Comparison of ENCODE assay signal across 9 cellular contexts in genomic region chr5:81779935-81780266, GRCh38. TPM values are rescaled to one million over a fixed set of nuclear protein-coding genes. Genes with fewer than 3 reads are reported as not detected.
DNase-seq lines count a peak whose midpoint lies in the region; ATAC-seq and TF ChIP-seq lines count a peak whose summit lies in the region.
"Had no signal": no experiment of that assay in that cellular context is flagged by ENCODE, and none has a peak within 500 bp of the region (broad histone marks: within the 10 kb centered on the region; RNA-seq: fewer than 3 reads in every experiment).

No MANE protein-coding gene starts in this region.

- H3K4me1 ChIP-seq in BLaER1 treated with 17β-estradiol and CSF1 and Interleukin-3, amounts not matched to agents 10 nM and 100 nM: peaks cover 15 to 29% (median 19%) of the 10 kb centered on the region in 10 experiments
- H3K4me1 ChIP-seq in ascending aorta (peaks cover 0 to 27% of the 10 kb centered on the region in 2 donors), Caco-2 (no peaks in the 10 kb centered on the region)

- H3K4me3 ChIP-seq in BLaER1 treated with 17β-estradiol and CSF1 and Interleukin-3, amounts not matched to agents 10 nM and 100 nM: no peak overlapping the region
- no peak overlapping the region for H3K4me3 ChIP-seq in ascending aorta
- no peak overlapping the region for H3K4me3 ChIP-seq in Caco-2 (ENCODE audit: low read depth, low read length)

- H3K27ac Mint-ChIP-seq in natural killer cell treated with Interleukin-12 subunit alpha and Interleukin-12 subunit beta and Interleukin-15 and Interleukin-18, amount 100 ng/mL, for 72 hours: peak overlapping the region; percentile 88 to 90
- no peak overlapping the region for H3K27ac Mint-ChIP-seq in Caco-2 (ENCODE audit: unreplicated experiment)

- H3K9me3 ChIP-seq in BLaER1 treated with 17β-estradiol and CSF1 and Interleukin-3, amounts not matched to agents 10 nM and 100 nM (replicated peaks in 1 of 11): no peaks in the 10 kb centered on the region
- H3K9me3 ChIP-seq in ascending aorta (no peaks in the 10 kb centered on the region), Caco-2 (no peaks in the 10 kb centered on the region)

- DNase-seq in ascending aorta (ENCODE audit: low spot score in 2 of 2) (no peak), Caco-2 (no peak), NCI-H2029 treated with DMSO at 0.1 percent for 48 hours (lab: John Stamatoyannopoulos, UW) (no peak), 8988T (no peak), RKO (ENCODE audit: low spot score) (no peak)
- no peak for DNase-seq in natural killer cell treated with Interleukin-12 subunit alpha and Interleukin-12 subunit beta and Interleukin-15 and Interleukin-18, amount 100 ng/mL, for 72 hours (ENCODE audit: low spot score)

- POLR2A ChIA-PET in Caco-2 (lab: Charles Lee): no interaction called here

- H3K4me1 Mint-ChIP-seq in natural killer cell treated with Interleukin-12 subunit alpha and Interleukin-12 subunit beta and Interleukin-15 and Interleukin-18, amount 100 ng/mL, for 72 hours (ENCODE audit: low read depth in 2 of 2): peaks cover 13 to 19% of the 10 kb centered on the region in 2 donors
- H3K4me1 Mint-ChIP-seq in Caco-2 (ENCODE audit: low read depth, unreplicated experiment): no peaks in the 10 kb centered on the region

- TF ChIP-seq CTCF in ascending aorta (IDR thresholded peaks at IDR 0.05) (no peak), Caco-2 (IDR thresholded peaks at IDR 0.05; ENCODE audit: insufficient read depth in 1 of 2, low read depth in 1 of 2, low read length in 1 of 2, severe bottlenecking in 1 of 2, unreplicated experiment in 1 of 2) (no peak)

- H3K9me3 Mint-ChIP-seq in natural killer cell treated with Interleukin-12 subunit alpha and Interleukin-12 subunit beta and Interleukin-15 and Interleukin-18, amount 100 ng/mL, for 72 hours: peaks cover 2% of the 10 kb centered on the region
- H3K9me3 Mint-ChIP-seq in Caco-2 (ENCODE audit: unreplicated experiment): no peaks in the 10 kb centered on the region

- H3K27ac ChIP-seq in BLaER1 treated with 17β-estradiol and CSF1 and Interleukin-3, amounts not matched to agents 10 nM and 100 nM: peak overlapping the region in 10 of 11 experiments; percentile 47 to 79 (median 71); a peak in 18 of 22 replicates
- H3K27ac ChIP-seq in ascending aorta: peak overlapping the region; percentile 86 to 88

- peak; percentile 17 for ATAC-seq in HG02623 (IDR thresholded peaks at IDR 0.05; ENCODE audit: unreplicated experiment)
- ATAC-seq in natural killer cell treated with Interleukin-12 subunit alpha and Interleukin-12 subunit beta and Interleukin-15 and Interleukin-18, amount 100 ng/mL, for 72 hours: no peak
- ATAC-seq: Right ventricle myocardium inferior had no signal

- no peaks in the 10 kb centered on the region for H3K27me3 ChIP-seq in BLaER1 treated with 17β-estradiol and CSF1 and Interleukin-3, amounts not matched to agents 10 nM and 100 nM
- H3K27me3 ChIP-seq in ascending aorta (no peaks in the 10 kb centered on the region), Caco-2 (replicated peaks; ENCODE audit: control insufficient read depth, insufficient read depth, low read length) (no peaks in the 10 kb centered on the region)

- no peaks in the 10 kb centered on the region for H3K36me3 ChIP-seq in BLaER1 treated with 17β-estradiol and CSF1 and Interleukin-3, amounts not matched to agents 10 nM and 100 nM
- no peaks in the 10 kb centered on the region for H3K36me3 ChIP-seq in ascending aorta
- H3K36me3 ChIP-seq in Caco-2 (ENCODE audit: control insufficient read depth, insufficient read depth, low read length): no peaks in the 10 kb centered on the region

- H3K4me3 Mint-ChIP-seq in natural killer cell treated with Interleukin-12 subunit alpha and Interleukin-12 subunit beta and Interleukin-15 and Interleukin-18, amount 100 ng/mL, for 72 hours: peak overlapping the region; percentile 86
- no peak overlapping the region for H3K4me3 Mint-ChIP-seq in Caco-2 (ENCODE audit: unreplicated experiment)

- H3K36me3 Mint-ChIP-seq in natural killer cell treated with Interleukin-12 subunit alpha and Interleukin-12 subunit beta and Interleukin-15 and Interleukin-18, amount 100 ng/mL, for 72 hours: no peaks in the 10 kb centered on the region
- H3K36me3 Mint-ChIP-seq in Caco-2 (ENCODE audit: insufficient read depth, unreplicated experiment): no peaks in the 10 kb centered on the region

- peak overlapping the region in 10 of 11 experiments; percentile 45 to 75 (median 72); a peak in 11 of 22 replicates for H3K9ac ChIP-seq in BLaER1 treated with 17β-estradiol and CSF1 and Interleukin-3, amounts not matched to agents 10 nM and 100 nM

- BruUV-seq in Caco-2 (replicated peaks; lab: Mats Ljungman, UMichigan): no TSS peak

- H3K4me2 ChIP-seq in BLaER1 treated with 17β-estradiol and CSF1 and Interleukin-3, amounts not matched to agents 10 nM and 100 nM: peak overlapping the region; percentile 76 to 93 (median 85)

- H3K27me3 Mint-ChIP-seq in natural killer cell treated with Interleukin-12 subunit alpha and Interleukin-12 subunit beta and Interleukin-15 and Interleukin-18, amount 100 ng/mL, for 72 hours: no peaks in the 10 kb centered on the region
- H3K27me3 Mint-ChIP-seq in Caco-2 (ENCODE audit: insufficient read depth, unreplicated experiment): no peaks in the 10 kb centered on the region

- CTCF ChIA-PET in Caco-2 (lab: Charles Lee): interaction anchor here (1.0 kb wide), 1 partner anchor 386 kb away, joined by 4 read pairs; no protein-coding TSS in a partner anchor

- intact Hi-C loops in ascending aorta (cut with DNase I) (loop anchor here (2.0 to 10.0 kb wide), 2 partner anchors 29 to 545 kb away; partner anchors contain the start of genes CKMT2 and SSBP2), Caco-2 (cut with micrococcal nuclease; ENCODE audit: unreplicated experiment) (no loop called here)

- no peaks in the 10 kb centered on the region for H4K20me1 ChIP-seq in BLaER1 treated with 17β-estradiol and CSF1 and Interleukin-3, amounts not matched to agents 10 nM and 100 nM

RNA-seq across cellular contexts. Expression of gene SSBP2, which starts 29.0 kb away (rescaled TPM):
- total RNA-seq in ascending aorta (22.4 TPM), Caco-2 (2022) (2.5 and 3.3 TPM in 2 replicates)
- total RNA-seq in natural killer cell treated with Interleukin-12 subunit alpha and Interleukin-12 subunit beta and Interleukin-15 and Interleukin-18, amount 100 ng/mL, for 72 hours: 10 to 100 TPM in 1 of 2 donors, 1 to 10 TPM in 1; 9.5 to 11.3 TPM
